Comparison of ENCODE assay signal across 7 cellular contexts in the genomic region with DNA sequence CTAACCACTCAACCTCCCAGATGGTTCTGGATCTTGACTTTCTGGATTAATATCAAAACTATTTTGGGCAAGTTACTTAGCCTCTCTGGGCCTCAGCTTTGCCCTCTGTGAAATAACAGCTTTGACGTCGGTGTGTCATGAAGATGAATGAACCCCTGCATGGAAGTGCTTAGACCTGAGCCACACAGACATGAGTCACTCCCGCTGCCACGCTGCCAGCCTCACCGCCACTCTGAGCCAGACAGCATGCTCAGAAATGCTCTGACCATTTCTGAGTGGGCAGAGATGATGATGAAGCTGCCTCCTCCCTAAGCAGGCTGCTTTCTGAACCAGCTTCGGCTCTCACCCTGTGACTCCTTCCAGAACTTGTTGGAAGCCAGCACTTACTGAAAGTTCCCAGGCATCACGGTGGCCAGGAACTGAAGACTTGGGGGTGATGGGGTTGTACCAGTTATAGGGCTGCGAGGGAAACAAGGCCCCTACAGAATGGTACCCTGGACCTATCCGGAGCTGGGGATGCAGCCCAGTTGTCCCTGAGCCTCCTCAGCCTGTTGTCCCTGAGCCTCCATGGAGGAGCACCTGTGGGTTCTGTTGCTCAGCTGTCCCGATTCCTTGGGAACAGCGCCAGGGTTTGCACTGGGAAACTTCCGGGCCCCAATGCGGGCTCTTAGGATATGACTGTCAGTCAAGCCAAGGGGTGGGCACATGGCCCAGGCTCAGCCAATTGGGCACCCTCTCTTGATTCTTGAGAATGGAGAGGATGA. TPM values are rescaled to one million over a fixed set of nuclear protein-coding genes. Genes with fewer than 3 reads are reported as not detected.
DNase-seq lines count a peak whose midpoint lies in the region; ATAC-seq and TF ChIP-seq lines count a peak whose summit lies in the region.

No MANE protein-coding gene starts in this region.

- TF ChIP-seq CTCF in mucosa of descending colon (IDR thresholded peaks at IDR 0.05): no peak

- ATAC-seq in mucosa of descending colon: no peak
- ATAC-seq in HG02938 (IDR thresholded peaks at IDR 0.05; ENCODE audit: unreplicated experiment): no peak

- no peak overlapping the region for H3K4me3 ChIP-seq in mucosa of descending colon

- intact Hi-C loops in head of caudate nucleus (cut with DNase I) (no loop called here), mucosa of descending colon (cut with DNase I, micrococcal nuclease) (no loop called here)

- H3K9me3 ChIP-seq in mucosa of descending colon: no peaks in the 10 kb centered on the region

- no peaks in the 10 kb centered on the region for H3K4me1 ChIP-seq in mucosa of descending colon (ENCODE audit: low read depth)

- DNase-seq in HT-29 (ENCODE audit: low spot score) (peak; percentile 45), head of caudate nucleus (peak in 37 of 42 donors; percentile 21 to 87 (median 48)), mucosa of descending colon (no peak), NCI-H748 treated with DMSO at 0.1 percent for 48 hours (lab: John Stamatoyannopoulos, UW) (no peak)
- peak; percentile 63 for DNase-seq in activated CD8-positive, alpha-beta memory T cell treated with anti-CD3 and anti-CD28 coated beads, Interleukin-2, amount 50 U/mL, for 4 hours
- peak; percentile 38 to 46 for DNase-seq in stimulated activated CD8-positive, alpha-beta memory T cell treated with anti-CD3 and anti-CD28 coated beads, Interleukin-15, amount 100 ng/mL, for 4 hours (ENCODE audit: low read depth in 2 of 2)

- no peaks in the 10 kb centered on the region for H3K36me3 ChIP-seq in mucosa of descending colon (ENCODE audit: low read depth)

RNA-seq across cellular contexts. Expression of a gene that starts 2.0 kb away (rescaled TPM):
- not detected in 2 replicates for total RNA-seq in HT-29 (2014; rRNA removed; shearing (Covaris generic))
- not detected for total RNA-seq in mucosa of descending colon

RNA-seq across cellular contexts. Expression of a gene that starts 18.7 kb away (rescaled TPM):
- 0.05 and 0.16 TPM in 2 replicates for total RNA-seq in HT-29 (2014; rRNA removed; shearing (Covaris generic))
- total RNA-seq in mucosa of descending colon: 10 to 100 TPM in 1 of 3 donors, 1 to 10 TPM in 2; 5.2 to 89.1 (median 8.8) TPM

RNA-seq across cellular contexts. Expression of a gene that starts 31.0 kb away (rescaled TPM):
- total RNA-seq in HT-29 (2014; rRNA removed; shearing (Covaris generic)): 2.3 and 2.4 TPM in 2 replicates
- total RNA-seq in mucosa of descending colon: 1 to 10 TPM; 1.3 to 3.5 (median 1.4) TPM

Comparison
In these comparisons a context has a peak if more than half of its experiments do, and no peak if none do; other contexts are left out.
1. DNase-seq: peak in HT-29 (single experiment), activated CD8-positive, alpha-beta memory T cell treated with anti-CD3 and anti-CD28 coated beads, Interleukin-2, amount 50 U/mL, for 4 hours (single experiment), head of caudate nucleus (37 of 42) and stimulated activated CD8-positive, alpha-beta memory T cell treated with anti-CD3 and anti-CD28 coated beads, Interleukin-15, amount 100 ng/mL, for 4 hours (2 of 2); none in mucosa of descending colon (0 of 3) and NCI-H748 treated with DMSO at 0.1 percent for 48 hours (single experiment).